1 cellular context compared by ENCODE assay signal in the genomic region with DNA sequence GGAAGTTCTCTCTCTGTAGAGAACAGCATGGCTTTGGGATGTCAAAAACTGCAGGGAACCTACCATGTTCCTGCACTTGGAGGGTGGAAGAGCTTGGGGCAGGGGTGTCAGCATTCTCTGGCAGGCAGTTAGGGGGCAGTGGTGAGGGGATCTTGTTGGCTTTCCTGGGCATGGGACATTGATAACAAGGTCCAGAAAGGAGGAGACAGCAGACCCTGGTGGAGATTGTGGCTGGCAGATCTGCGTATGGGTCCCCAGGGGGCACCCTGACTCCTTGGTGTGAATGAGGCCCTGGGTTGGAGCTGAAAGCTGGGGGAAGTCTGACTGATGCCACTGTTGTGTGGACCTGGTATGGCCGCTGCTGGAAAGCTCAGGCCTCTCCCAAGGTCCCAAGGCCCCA.
TF ChIP-seq lines count a peak whose summit lies in the region.

No MANE protein-coding gene starts in this region.

TF ChIP-seq in GM23338, 12 proteins besides CTCF, POLR2A, EP300 and RAD21 (continued from another document):
- TF ChIP-seq, protein P1, sequence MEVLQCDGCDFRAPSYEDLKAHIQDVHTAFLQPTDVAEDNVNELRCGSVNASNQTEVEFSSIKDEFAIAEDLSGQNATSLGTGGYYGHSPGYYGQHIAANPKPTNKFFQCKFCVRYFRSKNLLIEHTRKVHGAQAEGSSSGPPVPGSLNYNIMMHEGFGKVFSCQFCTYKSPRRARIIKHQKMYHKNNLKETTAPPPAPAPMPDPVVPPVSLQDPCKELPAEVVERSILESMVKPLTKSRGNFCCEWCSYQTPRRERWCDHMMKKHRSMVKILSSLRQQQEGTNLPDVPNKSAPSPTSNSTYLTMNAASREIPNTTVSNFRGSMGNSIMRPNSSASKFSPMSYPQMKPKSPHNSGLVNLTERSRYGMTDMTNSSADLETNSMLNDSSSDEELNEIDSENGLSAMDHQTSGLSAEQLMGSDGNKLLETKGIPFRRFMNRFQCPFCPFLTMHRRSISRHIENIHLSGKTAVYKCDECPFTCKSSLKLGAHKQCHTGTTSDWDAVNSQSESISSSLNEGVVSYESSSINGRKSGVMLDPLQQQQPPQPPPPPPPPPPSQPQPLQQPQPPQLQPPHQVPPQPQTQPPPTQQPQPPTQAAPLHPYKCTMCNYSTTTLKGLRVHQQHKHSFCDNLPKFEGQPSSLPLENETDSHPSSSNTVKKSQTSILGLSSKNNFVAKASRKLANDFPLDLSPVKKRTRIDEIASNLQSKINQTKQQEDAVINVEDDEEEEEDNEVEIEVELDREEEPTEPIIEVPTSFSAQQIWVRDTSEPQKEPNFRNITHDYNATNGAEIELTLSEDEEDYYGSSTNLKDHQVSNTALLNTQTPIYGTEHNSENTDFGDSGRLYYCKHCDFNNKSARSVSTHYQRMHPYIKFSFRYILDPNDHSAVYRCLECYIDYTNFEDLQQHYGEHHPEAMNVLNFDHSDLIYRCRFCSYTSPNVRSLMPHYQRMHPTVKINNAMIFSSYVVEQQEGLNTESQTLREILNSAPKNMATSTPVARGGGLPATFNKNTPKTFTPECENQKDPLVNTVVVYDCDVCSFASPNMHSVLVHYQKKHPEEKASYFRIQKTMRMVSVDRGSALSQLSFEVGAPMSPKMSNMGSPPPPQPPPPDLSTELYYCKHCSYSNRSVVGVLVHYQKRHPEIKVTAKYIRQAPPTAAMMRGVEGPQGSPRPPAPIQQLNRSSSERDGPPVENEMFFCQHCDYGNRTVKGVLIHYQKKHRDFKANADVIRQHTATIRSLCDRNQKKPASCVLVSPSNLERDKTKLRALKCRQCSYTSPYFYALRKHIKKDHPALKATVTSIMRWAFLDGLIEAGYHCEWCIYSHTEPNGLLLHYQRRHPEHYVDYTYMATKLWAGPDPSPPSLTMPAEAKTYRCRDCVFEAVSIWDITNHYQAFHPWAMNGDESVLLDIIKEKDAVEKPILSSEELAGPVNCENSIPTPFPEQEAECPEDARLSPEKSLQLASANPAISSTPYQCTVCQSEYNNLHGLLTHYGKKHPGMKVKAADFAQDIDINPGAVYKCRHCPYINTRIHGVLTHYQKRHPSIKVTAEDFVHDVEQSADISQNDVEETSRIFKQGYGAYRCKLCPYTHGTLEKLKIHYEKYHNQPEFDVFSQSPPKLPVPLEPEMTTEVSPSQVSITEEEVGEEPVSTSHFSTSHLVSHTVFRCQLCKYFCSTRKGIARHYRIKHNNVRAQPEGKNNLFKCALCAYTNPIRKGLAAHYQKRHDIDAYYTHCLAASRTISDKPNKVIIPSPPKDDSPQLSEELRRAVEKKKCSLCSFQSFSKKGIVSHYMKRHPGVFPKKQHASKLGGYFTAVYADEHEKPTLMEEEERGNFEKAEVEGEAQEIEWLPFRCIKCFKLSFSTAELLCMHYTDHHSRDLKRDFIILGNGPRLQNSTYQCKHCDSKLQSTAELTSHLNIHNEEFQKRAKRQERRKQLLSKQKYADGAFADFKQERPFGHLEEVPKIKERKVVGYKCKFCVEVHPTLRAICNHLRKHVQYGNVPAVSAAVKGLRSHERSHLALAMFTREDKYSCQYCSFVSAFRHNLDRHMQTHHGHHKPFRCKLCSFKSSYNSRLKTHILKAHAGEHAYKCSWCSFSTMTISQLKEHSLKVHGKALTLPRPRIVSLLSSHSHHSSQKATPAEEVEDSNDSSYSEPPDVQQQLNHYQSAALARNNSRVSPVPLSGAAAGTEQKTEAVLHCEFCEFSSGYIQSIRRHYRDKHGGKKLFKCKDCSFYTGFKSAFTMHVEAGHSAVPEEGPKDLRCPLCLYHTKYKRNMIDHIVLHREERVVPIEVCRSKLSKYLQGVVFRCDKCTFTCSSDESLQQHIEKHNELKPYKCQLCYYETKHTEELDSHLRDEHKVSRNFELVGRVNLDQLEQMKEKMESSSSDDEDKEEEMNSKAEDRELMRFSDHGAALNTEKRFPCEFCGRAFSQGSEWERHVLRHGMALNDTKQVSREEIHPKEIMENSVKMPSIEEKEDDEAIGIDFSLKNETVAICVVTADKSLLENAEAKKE (CRISPR knock-in tag; IDR thresholded peaks at IDR 0.05), result no peak
- TF ChIP-seq ZNF331 (CRISPR knock-in tag; IDR thresholded peaks at IDR 0.05; ENCODE audit: low read depth) (no peak), NANOG (IDR thresholded peaks at IDR 0.05; ENCODE audit: borderline replicate concordance) (no peak)
- TF ChIP-seq, protein P2, sequence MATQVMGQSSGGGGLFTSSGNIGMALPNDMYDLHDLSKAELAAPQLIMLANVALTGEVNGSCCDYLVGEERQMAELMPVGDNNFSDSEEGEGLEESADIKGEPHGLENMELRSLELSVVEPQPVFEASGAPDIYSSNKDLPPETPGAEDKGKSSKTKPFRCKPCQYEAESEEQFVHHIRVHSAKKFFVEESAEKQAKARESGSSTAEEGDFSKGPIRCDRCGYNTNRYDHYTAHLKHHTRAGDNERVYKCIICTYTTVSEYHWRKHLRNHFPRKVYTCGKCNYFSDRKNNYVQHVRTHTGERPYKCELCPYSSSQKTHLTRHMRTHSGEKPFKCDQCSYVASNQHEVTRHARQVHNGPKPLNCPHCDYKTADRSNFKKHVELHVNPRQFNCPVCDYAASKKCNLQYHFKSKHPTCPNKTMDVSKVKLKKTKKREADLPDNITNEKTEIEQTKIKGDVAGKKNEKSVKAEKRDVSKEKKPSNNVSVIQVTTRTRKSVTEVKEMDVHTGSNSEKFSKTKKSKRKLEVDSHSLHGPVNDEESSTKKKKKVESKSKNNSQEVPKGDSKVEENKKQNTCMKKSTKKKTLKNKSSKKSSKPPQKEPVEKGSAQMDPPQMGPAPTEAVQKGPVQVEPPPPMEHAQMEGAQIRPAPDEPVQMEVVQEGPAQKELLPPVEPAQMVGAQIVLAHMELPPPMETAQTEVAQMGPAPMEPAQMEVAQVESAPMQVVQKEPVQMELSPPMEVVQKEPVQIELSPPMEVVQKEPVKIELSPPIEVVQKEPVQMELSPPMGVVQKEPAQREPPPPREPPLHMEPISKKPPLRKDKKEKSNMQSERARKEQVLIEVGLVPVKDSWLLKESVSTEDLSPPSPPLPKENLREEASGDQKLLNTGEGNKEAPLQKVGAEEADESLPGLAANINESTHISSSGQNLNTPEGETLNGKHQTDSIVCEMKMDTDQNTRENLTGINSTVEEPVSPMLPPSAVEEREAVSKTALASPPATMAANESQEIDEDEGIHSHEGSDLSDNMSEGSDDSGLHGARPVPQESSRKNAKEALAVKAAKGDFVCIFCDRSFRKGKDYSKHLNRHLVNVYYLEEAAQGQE (IDR thresholded peaks at IDR 0.05; ENCODE audit: unreplicated experiment), result no peak
TF ChIP-seq in GM23338: peak in this region for 0.
